ENCODE assay signal across 10 cellular contexts in the genomic region with DNA sequence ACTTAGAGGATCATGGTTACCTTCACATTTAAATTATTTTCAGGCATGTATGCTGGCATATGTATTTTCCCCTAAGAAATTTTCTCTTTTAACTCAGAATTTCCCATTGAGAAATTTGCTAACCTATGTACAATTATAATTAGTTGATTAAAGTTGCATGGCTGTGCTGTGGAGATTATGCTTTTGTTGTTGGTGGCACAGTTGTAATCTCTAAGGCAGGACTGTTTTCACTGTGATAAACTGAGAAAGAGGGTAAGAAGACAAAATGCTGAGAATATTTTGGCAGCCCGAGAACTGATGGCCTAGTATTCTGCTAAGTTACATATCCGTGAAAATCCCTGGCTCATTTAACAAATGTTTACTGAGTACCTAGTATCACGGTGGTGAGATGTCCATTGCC. TPM values are rescaled to one million over a fixed set of nuclear protein-coding genes. Genes with fewer than 3 reads are reported as not detected.
A peak's percentile ranks its signal among the peaks of the same experiment; 100 is the strongest.
DNase-seq lines count a peak whose midpoint lies in the region; ATAC-seq and TF ChIP-seq lines count a peak whose summit lies in the region.
"Had no signal": no experiment of that assay in that cellular context is flagged by ENCODE, and none has a peak within 500 bp of the region (broad histone marks: within the 10 kb centered on the region; RNA-seq: fewer than 3 reads in every experiment).

No MANE protein-coding gene starts in this region.

- peaks cover 25% of the 10 kb centered on the region for H3K4me1 ChIP-seq in iPS-18a (ENCODE audit: control insufficient read depth, low read depth, low read length)

- DNase-seq in stimulated activated naive CD8-positive, alpha-beta T cell treated with anti-CD3 and anti-CD28 coated beads, Interleukin-15, amount 100 ng/mL, for 72 hours, result no peak
- no peak for DNase-seq in activated B cell treated with CpG ODN at 0.5 μM for 24 hours
- DNase-seq in NCI-H1417 treated with DMSO at 0.1 percent for 48 hours (lab: John Stamatoyannopoulos, UW), result no peak
- no peak for DNase-seq in NCI-H146 (lab: John Stamatoyannopoulos, UW)
- no peak for DNase-seq in stimulated activated CD4-positive, alpha-beta T cell treated with anti-CD3 and anti-CD28 coated beads, Interleukin-2, amount 100 ng/mL, for 24 hours
- DNase-seq: H7, left cardiac atrium had no signal

- no peaks in the 10 kb centered on the region for H3K9me3 Mint-ChIP-seq in stimulated activated naive CD8-positive, alpha-beta T cell treated with anti-CD3 and anti-CD28 coated beads, Interleukin-15, Interleukin-2, amounts not matched to agents 100 ng/mL and 50 ng/mL, for 24 hours
- no peaks in the 10 kb centered on the region for H3K9me3 Mint-ChIP-seq in stimulated activated naive CD8-positive, alpha-beta T cell treated with anti-CD3 and anti-CD28 coated beads, Interleukin-15, amount 100 ng/mL, for 72 hours
- H3K9me3 Mint-ChIP-seq in activated B cell treated with CpG ODN at 0.5 μM for 24 hours, result no peaks in the 10 kb centered on the region

- POLR2A ChIA-PET in activated B cell treated with CpG ODN at 0.5 μM for 24 hours (lab: Charles Lee), result no interaction called here

- peak overlapping the region; percentile 83 for H3K9ac ChIP-seq in iPS-18a (ENCODE audit: low read length)

- H3K27me3 Mint-ChIP-seq in stimulated activated naive CD8-positive, alpha-beta T cell treated with anti-CD3 and anti-CD28 coated beads, Interleukin-15, Interleukin-2, amounts not matched to agents 100 ng/mL and 50 ng/mL, for 24 hours, result no peaks in the 10 kb centered on the region
- no peaks in the 10 kb centered on the region for H3K27me3 Mint-ChIP-seq in stimulated activated naive CD8-positive, alpha-beta T cell treated with anti-CD3 and anti-CD28 coated beads, Interleukin-15, amount 100 ng/mL, for 72 hours
- no peaks in the 10 kb centered on the region for H3K27me3 Mint-ChIP-seq in activated B cell treated with CpG ODN at 0.5 μM for 24 hours

- peak overlapping the region; percentile 89 for H3K4me3 Mint-ChIP-seq in stimulated activated naive CD8-positive, alpha-beta T cell treated with anti-CD3 and anti-CD28 coated beads, Interleukin-15, Interleukin-2, amounts not matched to agents 100 ng/mL and 50 ng/mL, for 24 hours
- H3K4me3 Mint-ChIP-seq in stimulated activated naive CD8-positive, alpha-beta T cell treated with anti-CD3 and anti-CD28 coated beads, Interleukin-15, amount 100 ng/mL, for 72 hours, result peak overlapping the region in 1 of 2 donors; percentile 65
- peak overlapping the region; percentile 78 for H3K4me3 Mint-ChIP-seq in activated B cell treated with CpG ODN at 0.5 μM for 24 hours

- ATAC-seq in stimulated activated naive CD8-positive, alpha-beta T cell treated with anti-CD3 and anti-CD28 coated beads, Interleukin-15, amount 100 ng/mL, for 72 hours, result no peak
- ATAC-seq in activated B cell treated with CpG ODN at 0.5 μM for 24 hours (ENCODE audit: low read depth), result no peak
- no peak for ATAC-seq in GM21423 (IDR thresholded peaks at IDR 0.05; ENCODE audit: unreplicated experiment)

- no peak overlapping the region for H3K27ac ChIP-seq in iPS-18a (ENCODE audit: low read length)

- no peaks in the 10 kb centered on the region for H3K9me3 ChIP-seq in iPS-18a (ENCODE audit: control insufficient read depth, low read depth, low read length)

- peak overlapping the region; percentile 84 for H3K4me3 ChIP-seq in iPS-18a (ENCODE audit: low read length)

- intact Hi-C loops in activated B cell treated with CpG ODN at 0.5 μM for 24 hours (cut with micrococcal nuclease), result loop anchor here (1.0 to 5.0 kb wide), 4 partner anchors 9 to 193 kb away; partner anchors contain the start of gene FANCL

- peaks cover 12% of the 10 kb centered on the region for H3K36me3 ChIP-seq in iPS-18a (ENCODE audit: control insufficient read depth, low read depth, low read length)

- peaks cover 52% of the 10 kb centered on the region for H3K4me1 Mint-ChIP-seq in stimulated activated naive CD8-positive, alpha-beta T cell treated with anti-CD3 and anti-CD28 coated beads, Interleukin-15, Interleukin-2, amounts not matched to agents 100 ng/mL and 50 ng/mL, for 24 hours (ENCODE audit: low read depth)
- H3K4me1 Mint-ChIP-seq in stimulated activated naive CD8-positive, alpha-beta T cell treated with anti-CD3 and anti-CD28 coated beads, Interleukin-15, amount 100 ng/mL, for 72 hours, result peaks cover 40% of the 10 kb centered on the region
- peaks cover 49% of the 10 kb centered on the region for H3K4me1 Mint-ChIP-seq in activated B cell treated with CpG ODN at 0.5 μM for 24 hours

- no peak overlapping the region for H3K27ac Mint-ChIP-seq in stimulated activated naive CD8-positive, alpha-beta T cell treated with anti-CD3 and anti-CD28 coated beads, Interleukin-15, Interleukin-2, amounts not matched to agents 100 ng/mL and 50 ng/mL, for 24 hours
- no peak overlapping the region for H3K27ac Mint-ChIP-seq in stimulated activated naive CD8-positive, alpha-beta T cell treated with anti-CD3 and anti-CD28 coated beads, Interleukin-15, amount 100 ng/mL, for 72 hours
- peak overlapping the region; percentile 95 for H3K27ac Mint-ChIP-seq in activated B cell treated with CpG ODN at 0.5 μM for 24 hours

- H3K27me3 ChIP-seq in iPS-18a (ENCODE audit: control insufficient read depth, insufficient read depth, low read length), result no peaks in the 10 kb centered on the region

- CTCF ChIA-PET in activated B cell treated with CpG ODN at 0.5 μM for 24 hours (lab: Charles Lee), result no interaction called here

- no peak for TF ChIP-seq CTCF in activated B cell treated with CpG ODN at 0.5 μM for 24 hours (IDR thresholded peaks at IDR 0.05)

- H3K36me3 Mint-ChIP-seq in stimulated activated naive CD8-positive, alpha-beta T cell treated with anti-CD3 and anti-CD28 coated beads, Interleukin-15, Interleukin-2, amounts not matched to agents 100 ng/mL and 50 ng/mL, for 24 hours (ENCODE audit: low read depth), result peaks cover 35% of the 10 kb centered on the region
- H3K36me3 Mint-ChIP-seq in activated B cell treated with CpG ODN at 0.5 μM for 24 hours (ENCODE audit: low read depth), result peaks cover 38% of the 10 kb centered on the region

RNA-seq across cellular contexts. Expression of gene VRK2, which starts 1.4 kb away (rescaled TPM):
- 60.0 and 63.0 TPM in 2 replicates for total RNA-seq in activated B cell treated with CpG ODN at 0.5 μM for 24 hours
